Comparison of ENCODE assay signal across 16 cellular contexts in genomic region chr19:32814046-32814445, GRCh38. TPM values are rescaled to one million over a fixed set of nuclear protein-coding genes. Genes with fewer than 3 reads are reported as not detected.
A peak's percentile ranks its signal among the peaks of the same experiment; 100 is the strongest.
DNase-seq lines count a peak whose midpoint lies in the region; TF ChIP-seq lines count a peak whose summit lies in the region.
"Had no signal": no experiment of that assay in that cellular context is flagged by ENCODE, and none has a peak within 500 bp of the region (broad histone marks: within the 10 kb centered on the region; RNA-seq: fewer than 3 reads in every experiment).

No MANE protein-coding gene starts in this region.

- H3K27me3 ChIP-seq in OCI-LY3 (ENCODE audit: low read depth, low read length) (peaks cover 12% of the 10 kb centered on the region), endodermal cell (ENCODE audit: control insufficient read depth, insufficient read depth, low read length, poor library complexity, severe bottlenecking) (no peaks in the 10 kb centered on the region), neuronal stem cell (ENCODE audit: control insufficient read depth in 3 of 3, insufficient read depth in 3 of 3, low read depth in 1 of 3, low read length in 3 of 3) (peaks cover 0 to 16% (median 0%) of the 10 kb centered on the region in 3 experiments), SK-N-SH (ENCODE audit: insufficient read depth) (no peaks in the 10 kb centered on the region)

- H3K14ac ChIP-seq in neuronal stem cell (ENCODE audit: low read length), result no peak overlapping the region

- H2BK12ac ChIP-seq in neuronal stem cell (ENCODE audit: low read length), result no peak overlapping the region

- H3K9me3 ChIP-seq in OCI-LY3 (ENCODE audit: insufficient read depth, low read length), result no peaks in the 10 kb centered on the region
- H3K9me3 ChIP-seq in endodermal cell (ENCODE audit: control insufficient read depth, low read length), result no peaks in the 10 kb centered on the region
- no peaks in the 10 kb centered on the region for H3K9me3 ChIP-seq in neuronal stem cell (replicated peaks in 1 of 2; ENCODE audit: control insufficient read depth in 2 of 2, insufficient read depth in 1 of 2, low read depth in 1 of 2, low read length in 2 of 2)
- H3K9me3 ChIP-seq in SK-N-SH, result no peaks in the 10 kb centered on the region

- no peak for TF ChIP-seq EP300 in SK-N-SH (IDR thresholded peaks at IDR 0.05; ENCODE audit: borderline replicate concordance in 1 of 2, low read depth in 1 of 2, low read length in 1 of 2)

- no peaks in the 10 kb centered on the region for H3K9me2 ChIP-seq in SK-N-SH

- no peaks in the 10 kb centered on the region for H3K36me3 ChIP-seq in OCI-LY3 (replicated peaks; ENCODE audit: low read depth, low read length)
- H3K36me3 ChIP-seq in endodermal cell (ENCODE audit: control insufficient read depth, insufficient read depth, low read length), result no peaks in the 10 kb centered on the region
- no peaks in the 10 kb centered on the region for H3K36me3 ChIP-seq in neuronal stem cell (replicated peaks in 1 of 2; ENCODE audit: control insufficient read depth in 2 of 2, insufficient read depth in 2 of 2, low read length in 2 of 2)
- H3K36me3 ChIP-seq in SK-N-SH (replicated peaks in 1 of 2; ENCODE audit: control insufficient read depth in 1 of 2, insufficient read depth in 2 of 2, low read length in 1 of 2), result no peaks in the 10 kb centered on the region

- no peak overlapping the region for H3K27ac Mint-ChIP-seq in endodermal cell

- no peak overlapping the region for H2BK15ac ChIP-seq in neuronal stem cell (ENCODE audit: low read length)

- H2AFZ ChIP-seq in OCI-LY3 (ENCODE audit: low read depth, low read length), result 0 out of 2 replicates have a peak overlapping the region, but pooled peaks have one; percentile 23
- H2AFZ ChIP-seq in neuronal stem cell (ENCODE audit: low read length), result peak overlapping the region; percentile 88
- H2AFZ ChIP-seq in SK-N-SH (ENCODE audit: low read depth), result no peak overlapping the region
- H2AFZ ChIP-seq: PC-9 had no signal

- H3K79me1 ChIP-seq in neuronal stem cell (ENCODE audit: low read depth, low read length), result no peaks in the 10 kb centered on the region

- no peak for TF ChIP-seq RAD21 in SK-N-SH (IDR thresholded peaks at IDR 0.05; ENCODE audit: low read length)

- POLR2A ChIA-PET in SK-N-SH (lab: Yijun Ruan, JAX), result no interaction called here

- no peak overlapping the region for H2BK5ac ChIP-seq in neuronal stem cell (ENCODE audit: low read length)

- H3K36me3 Mint-ChIP-seq in endodermal cell (ENCODE audit: low read depth), result no peaks in the 10 kb centered on the region

- no peaks in the 10 kb centered on the region for H3K27me3 Mint-ChIP-seq in endodermal cell (ENCODE audit: insufficient read depth)

- H3K9me3 Mint-ChIP-seq in endodermal cell, result no peaks in the 10 kb centered on the region

- H3K4me2 ChIP-seq in OCI-LY3 (ENCODE audit: low read length), result peak overlapping the region; percentile 29; the same call in 1 of the 2 replicates
- no peak overlapping the region for H3K4me2 ChIP-seq in neuronal stem cell (ENCODE audit: insufficient read depth, low read length, poor library complexity, severe bottlenecking)
- H3K4me2 ChIP-seq in SK-N-SH, result no peak overlapping the region
- H3K4me2 ChIP-seq: PC-9 had no signal

- no peaks in the 10 kb centered on the region for H3F3A ChIP-seq in SK-N-SH (replicated peaks; ENCODE audit: insufficient read depth)

- no peak overlapping the region for H3K9ac ChIP-seq in OCI-LY3 (ENCODE audit: low read length)
- H3K9ac ChIP-seq in endodermal cell (ENCODE audit: extremely low read depth, low read length, poor library complexity, severe bottlenecking), result no peak overlapping the region
- H3K9ac ChIP-seq in neuronal stem cell (ENCODE audit: low read depth, low read length, poor library complexity), result no peak overlapping the region
- H3K9ac ChIP-seq in SK-N-SH, result no peak overlapping the region

- H2BK120ac ChIP-seq in neuronal stem cell (ENCODE audit: low read depth, low read length), result no peak overlapping the region

- no peak overlapping the region for H4K8ac ChIP-seq in neuronal stem cell (ENCODE audit: low read depth, low read length)

- TF ChIP-seq CTCF in OCI-LY3 (IDR thresholded peaks at IDR 0.05; ENCODE audit: low read depth, low read length), result no peak
- no peak for TF ChIP-seq CTCF in endodermal cell (conservative IDR thresholded peaks at IDR 0.05)
- TF ChIP-seq CTCF in SK-N-SH (IDR thresholded peaks at IDR 0.05), result no peak

- H3K4me3 Mint-ChIP-seq in endodermal cell, result no peak overlapping the region

- no peak overlapping the region for H3K18ac ChIP-seq in neuronal stem cell (ENCODE audit: low read length)

- H3K4ac ChIP-seq in neuronal stem cell (ENCODE audit: low read length), result no peak overlapping the region

- no peak overlapping the region for H3K23ac ChIP-seq in neuronal stem cell (ENCODE audit: low read depth, low read length, poor library complexity)

- H3K79me2 ChIP-seq in OCI-LY3 (ENCODE audit: low read length), result no peaks in the 10 kb centered on the region
- H3K79me2 ChIP-seq in SK-N-SH (ENCODE audit: insufficient read depth), result no peaks in the 10 kb centered on the region

- H3K4me1 Mint-ChIP-seq in endodermal cell, result peaks cover 3% of the 10 kb centered on the region

- H3K4me3 ChIP-seq in OCI-LY3 (ENCODE audit: low read length) (0 out of 2 replicates have a peak overlapping the region, but pooled peaks have one; percentile 20), endodermal cell (ENCODE audit: low read length) (no peak overlapping the region), neuronal stem cell (ENCODE audit: low read length in 2 of 2) (no peak overlapping the region), SK-N-SH (ENCODE audit: low read depth in 2 of 2, low read length in 1 of 2) (no peak overlapping the region)
- H3K4me3 ChIP-seq: PC-9 had no signal

- no peaks in the 10 kb centered on the region for H4K20me1 ChIP-seq in OCI-LY3 (ENCODE audit: insufficient read depth, low read length)
- no peaks in the 10 kb centered on the region for H4K20me1 ChIP-seq in SK-N-SH (ENCODE audit: insufficient read depth)

- H4K91ac ChIP-seq in neuronal stem cell (ENCODE audit: low read depth, low read length, poor library complexity), result no peak overlapping the region

- H2AK5ac ChIP-seq in neuronal stem cell (ENCODE audit: low read depth, low read length), result peak overlapping the region; percentile 17

- H3K27ac ChIP-seq in OCI-LY3 (ENCODE audit: low read length) (no peak overlapping the region), endodermal cell (ENCODE audit: low read depth, low read length) (peak overlapping the region; percentile 22), neuronal stem cell (replicated peaks; ENCODE audit: low read length) (no peak overlapping the region), SK-N-SH (ENCODE audit: low read depth in 2 of 2, low read length in 1 of 2) (no peak overlapping the region)
- H3K27ac ChIP-seq: PC-9 had no signal

- WGBS in endodermal cell (ENCODE audit: insufficient coverage in 1 of 2, insufficient read length in 1 of 2), 2 experiments, result 68 to 70% methylated on average over 2 to 8 of the region's 8 CpGs
- no CpG with 5 or more reads among the region's 8 CpGs for WGBS in neuronal stem cell (ENCODE audit: extremely low coverage in 2 of 2, insufficient read length in 2 of 2, insufficient replicate concordance in 1 of 2), 2 donors
- WGBS in SK-N-SH (ENCODE audit: low lambda C conversion rate), result 23% methylated on average over 6 of the region's 8 CpGs

- DNase-seq in NCI-H82 (lab: John Stamatoyannopoulos, UW), result peak; percentile 12
- no peak for DNase-seq in NCI-H82 treated with DMSO at 0.1 percent for 48 hours (lab: John Stamatoyannopoulos, UW; ENCODE audit: unreplicated experiment)
- DNase-seq in endodermal cell, result no peak
- no peak for DNase-seq in neuronal stem cell (ENCODE audit: low spot score)
- DNase-seq in activated CD4-positive, CD25-positive, alpha-beta regulatory T cell treated with anti-CD3 and anti-CD28 coated beads, Interleukin-2, amount 50 U/mL, for 72 hours, result no peak
- no peak for DNase-seq in SK-N-SH
- no peak for DNase-seq in central memory CD4-positive, alpha-beta T cell
- DNase-seq: 8988T, COR-L47, DMS153, HCEC 1CT, NCI-H1436 treated with DMSO at 0.1 percent for 48 hours, NCI-H2081, NCI-H526 had no signal

- H3K4me1 ChIP-seq in OCI-LY3 (ENCODE audit: low read length) (peaks cover 5% of the 10 kb centered on the region; the same call in 1 of the 2 replicates), endodermal cell (ENCODE audit: control insufficient read depth, insufficient read depth, low read length) (no peaks in the 10 kb centered on the region), neuronal stem cell (ENCODE audit: control insufficient read depth in 2 of 2, insufficient read depth in 1 of 2, low read depth in 1 of 2, low read length in 2 of 2) (peaks cover 5% of the 10 kb centered on the region in 2 donors), SK-N-SH (ENCODE audit: control insufficient read depth in 1 of 2, insufficient read depth in 2 of 2, low read depth in 1 of 2, low read length in 1 of 2) (peaks cover 0 to 20% of the 10 kb centered on the region in 2 experiments; a peak in 1 of 4 replicates)

- CTCF ChIA-PET in SK-N-SH (lab: Yijun Ruan, JAX), result no interaction called here

TF ChIP-seq in SK-N-SH, 30 proteins besides CTCF, POLR2A, EP300 and RAD21 (continues in another document):
- no peak for TF ChIP-seq ZBTB33 (IDR thresholded peaks at IDR 0.05; ENCODE audit: borderline replicate concordance, low read depth)
- TF ChIP-seq MAX (IDR thresholded peaks at IDR 0.05; ENCODE audit: low read depth), result no peak

RNA-seq across cellular contexts. Expression of gene SLC7A9, which starts 55.5 kb away (rescaled TPM):
- under 1 TPM in 1 of 2 donors, not detected in 1; 0.18 TPM for total RNA-seq in endodermal cell
- 0.32 TPM for polyA plus RNA-seq in endodermal cell (2013, experiment 1 of 2)
- polyA plus RNA-seq in endodermal cell (2013, experiment 2 of 2), result not detected
- 0.20 TPM for polyA plus RNA-seq in neuronal stem cell (2013, experiment 1 of 2)
- 0.24 TPM for polyA plus RNA-seq in neuronal stem cell (2013, experiment 2 of 2)
- polyA plus RNA-seq in SK-N-SH (2012; rRNA removed), result not detected in 2 replicates
- polyA plus RNA-seq in SK-N-SH (2012; cell fraction: cytosol; rRNA removed), result 0.01 TPM in 2 replicates
- 0.23 and 0.32 TPM in 2 replicates for polyA plus RNA-seq in SK-N-SH (2012; cell fraction: nucleus; rRNA removed)
